8 cellular contexts compared by ENCODE assay signal in genomic region chr6:109093732-109094131, GRCh38. TPM values are rescaled to one million over a fixed set of nuclear protein-coding genes. Genes with fewer than 3 reads are reported as not detected.
DNase-seq lines count a peak whose midpoint lies in the region; ATAC-seq and TF ChIP-seq lines count a peak whose summit lies in the region.

No MANE protein-coding gene starts in this region.

- H4K91ac ChIP-seq in IMR-90 (ENCODE audit: insufficient read depth, low read depth, low read length), result no peak overlapping the region

- no peak overlapping the region for H2BK5ac ChIP-seq in IMR-90 (ENCODE audit: low read depth, low read length, poor library complexity, severe bottlenecking)

- H3K23ac ChIP-seq in IMR-90 (ENCODE audit: low read depth, low read length), result peak overlapping the region; percentile 92; the same call in 1 of the 2 replicates

- peak overlapping the region; percentile 100 for H3K4me2 ChIP-seq in IMR-90 (ENCODE audit: low read depth, low read length)

- BruUV-seq in IMR-90 (replicated peaks; lab: Mats Ljungman, UMichigan), result no TSS peak

- peaks cover 3% of the 10 kb centered on the region; the same call in 1 of the 2 replicates for H3K4me1 ChIP-seq in IMR-90 (ENCODE audit: control insufficient read depth, insufficient read depth, low read length)
- H3K4me1 ChIP-seq in thymus (ENCODE audit: control insufficient read depth, insufficient read depth, low read length), result peaks cover 7% of the 10 kb centered on the region

- no peak overlapping the region for H2BK20ac ChIP-seq in IMR-90 (ENCODE audit: low read depth, low read length)

- H3K27ac ChIP-seq in IMR-90 (ENCODE audit: insufficient read depth, low read length), result no peak overlapping the region
- no peak overlapping the region for H3K27ac ChIP-seq in thymus (ENCODE audit: low read depth)

- H3K56ac ChIP-seq in IMR-90 (ENCODE audit: extremely low read depth, insufficient read depth, low read length), result peak overlapping the region; percentile 57; the same call in 1 of the 2 replicates

- H3K79me1 ChIP-seq in IMR-90 (ENCODE audit: low read depth in 1 of 2, low read length in 2 of 2), result peaks cover 36 to 66% of the 10 kb centered on the region in 2 experiments

- TF ChIP-seq RAD21 in IMR-90 (IDR thresholded peaks at IDR 0.05; ENCODE audit: low read length), result no peak

- H3K9me3 ChIP-seq in IMR-90 (ENCODE audit: control insufficient read depth, insufficient read depth, low read length) (no peaks in the 10 kb centered on the region), thymus (ENCODE audit: control insufficient read depth) (no peaks in the 10 kb centered on the region)

- POLR2A ChIA-PET in BJ (lab: Charles Lee) (interaction anchor here (0.6 kb wide), 2 partner anchors 293 to 1167 kb away, joined by 3 to 16 read pairs; no protein-coding TSS in a partner anchor), IMR-90 (lab: Charles Lee; ENCODE audit: unreplicated experiment) (interaction anchor here (0.5 to 0.9 kb wide), 4 partner anchors 14 to 534 kb away, joined by 3 read pairs; no protein-coding TSS in a partner anchor)

- H2BK120ac ChIP-seq in IMR-90 (ENCODE audit: low read depth, low read length), result no peak overlapping the region

- H3K18ac ChIP-seq in IMR-90 (ENCODE audit: low read depth, low read length), result no peak overlapping the region

- H2AK5ac ChIP-seq in IMR-90 (ENCODE audit: low read depth, low read length), result no peak overlapping the region

- H2AK9ac ChIP-seq in IMR-90 (replicated peaks; ENCODE audit: low read depth, low read length, poor library complexity), result no peak overlapping the region

- DNase-seq in BJ (ENCODE audit: low read depth) (no peak), IMR-90 (peak; percentile 14), astrocyte of the cerebellum (ENCODE audit: low read depth) (no peak), left kidney (ENCODE audit: low read depth, low spot score) (peak; percentile 36), NCI-H2196 treated with DMSO at 0.1 percent for 48 hours (lab: John Stamatoyannopoulos, UW; ENCODE audit: unreplicated experiment) (no peak), NCI-H446 treated with DMSO at 0.1 percent for 48 hours (lab: John Stamatoyannopoulos, UW) (no peak)
- DNase-seq in stimulated activated CD4-positive, alpha-beta T cell treated with anti-CD3 and anti-CD28 coated beads, Interleukin-1b, Interleukin-23, amount 100 ng/mL, for 48 hours, result no peak

- in situ Hi-C loops in IMR-90 (cut with MboI; ENCODE audit: low sequenced_read_pairs) (no loop called here), astrocyte of the cerebellum (cut with HindIII; ENCODE audit: low sequenced_read_pairs) (no loop called here)

- dilution Hi-C loops in IMR-90 (cut with HindIII; ENCODE audit: low sequenced_read_pairs, unreplicated experiment), result no loop called here

- peak overlapping the region; percentile 11 for H2AFZ ChIP-seq in IMR-90 (replicated peaks; ENCODE audit: low read length, poor library complexity)

- no peaks in the 10 kb centered on the region for H3K36me3 ChIP-seq in BJ (ENCODE audit: control insufficient read depth, insufficient read depth, low read length)
- no peaks in the 10 kb centered on the region for H3K36me3 ChIP-seq in IMR-90 (ENCODE audit: control insufficient read depth, insufficient read depth, low read length)
- no peaks in the 10 kb centered on the region for H3K36me3 ChIP-seq in thymus (ENCODE audit: control insufficient read depth, insufficient read depth)

- no peak overlapping the region for H3K4ac ChIP-seq in IMR-90 (ENCODE audit: low read depth, low read length)

- no peak overlapping the region; the same call in 1 of the 2 replicates for H3K14ac ChIP-seq in IMR-90 (replicated peaks; ENCODE audit: low read depth, low read length)

- H3K9ac ChIP-seq in IMR-90 (ENCODE audit: low read depth, low read length), result peak overlapping the region; percentile 52

- no peak overlapping the region for H4K5ac ChIP-seq in IMR-90 (ENCODE audit: low read depth, low read length)

- peaks cover 5% of the 10 kb centered on the region; the same call in 1 of the 2 replicates for H3K9me1 ChIP-seq in IMR-90 (ENCODE audit: insufficient read depth, low read length)

- no peak overlapping the region for H2BK15ac ChIP-seq in IMR-90 (ENCODE audit: low read depth, low read length)

- TF ChIP-seq CTCF in BJ (IDR thresholded peaks at IDR 0.05; ENCODE audit: insufficient read depth, low read depth, low read length) (no peak), IMR-90 (conservative IDR thresholded peaks at IDR 0.05; ENCODE audit: low read depth, low read length) (no peak), astrocyte of the cerebellum (IDR thresholded peaks at IDR 0.05; ENCODE audit: low read depth, low read length, missing control alignments) (no peak)

- peaks cover 7% of the 10 kb centered on the region; the same call in 1 of the 2 replicates for H4K20me1 ChIP-seq in IMR-90 (ENCODE audit: insufficient read depth, low read length)

- intact Hi-C loops in IMR-90 (cut with micrococcal nuclease), result loop anchor here (5.0 kb wide), 1 partner anchor 389 kb away; the partner anchor contains the start of gene ZBTB24

- CTCF ChIA-PET in BJ (lab: Yijun Ruan, JAX) (interaction anchor here (0.6 to 1.1 kb wide), 3 partner anchors 9 to 1978 kb away, joined by 3 read pairs; no protein-coding TSS in a partner anchor), IMR-90 (lab: Yijun Ruan, JAX) (interaction anchor here (0.7 to 1.6 kb wide), 2 partner anchors 20 to 943 kb away, joined by 3 to 4 read pairs; no protein-coding TSS in a partner anchor)

- no peak for ATAC-seq in IMR-90 (ENCODE audit: low read depth)

- WGBS in IMR-90 (ENCODE audit: extremely low coverage in 2 of 2, insufficient read length in 1 of 2), 2 experiments, result 0% methylated on average over 1 of the region's 9 CpGs; no CpG with 5 or more reads in 1 of the 2 experiments
- under 1% methylated on average over 9 of the region's 9 CpGs for WGBS in thymus

- no peak for TF ChIP-seq POLR2A in IMR-90 (IDR thresholded peaks at IDR 0.05; ENCODE audit: low read depth, low read length)

- no peak overlapping the region for H4K8ac ChIP-seq in IMR-90 (ENCODE audit: low read depth in 2 of 2, low read length in 2 of 2)

- H3K27me3 ChIP-seq in BJ (ENCODE audit: control insufficient read depth, insufficient read depth, low read length) (no peaks in the 10 kb centered on the region), IMR-90 (ENCODE audit: control insufficient read depth, insufficient read depth, low read length) (no peaks in the 10 kb centered on the region), thymus (ENCODE audit: control insufficient read depth, insufficient read depth) (no peaks in the 10 kb centered on the region)

- H3K4me3 ChIP-seq in BJ (ENCODE audit: low read depth, low read length) (peak overlapping the region; percentile 84), IMR-90 (ENCODE audit: insufficient read depth, low read depth, low read length) (peak overlapping the region; percentile 76), astrocyte of the cerebellum (ENCODE audit: low read depth, low read length) (peak overlapping the region; percentile 79), thymus (ENCODE audit: low read length) (peak overlapping the region; percentile 67)

TF ChIP-seq in IMR-90, 13 proteins besides CTCF, POLR2A, EP300 and RAD21:
- no peak for TF ChIP-seq ELK1 (IDR thresholded peaks at IDR 0.05; ENCODE audit: borderline replicate concordance, low read depth, low read length)
- TF ChIP-seq BHLHE40 (IDR thresholded peaks at IDR 0.05; ENCODE audit: low read depth, low read length), result no peak
- no peak for TF ChIP-seq MAFK (IDR thresholded peaks at IDR 0.05; ENCODE audit: low read depth, low read length)
- TF ChIP-seq MAZ (IDR thresholded peaks at IDR 0.05; ENCODE audit: borderline replicate concordance, low read depth, low read length), result no peak
- TF ChIP-seq CEBPB (IDR thresholded peaks at IDR 0.05; ENCODE audit: low read depth, low read length), result no peak
- no peak for TF ChIP-seq CHD1 (IDR thresholded peaks at IDR 0.05; ENCODE audit: low read depth, low read length)
- TF ChIP-seq, protein P1, sequence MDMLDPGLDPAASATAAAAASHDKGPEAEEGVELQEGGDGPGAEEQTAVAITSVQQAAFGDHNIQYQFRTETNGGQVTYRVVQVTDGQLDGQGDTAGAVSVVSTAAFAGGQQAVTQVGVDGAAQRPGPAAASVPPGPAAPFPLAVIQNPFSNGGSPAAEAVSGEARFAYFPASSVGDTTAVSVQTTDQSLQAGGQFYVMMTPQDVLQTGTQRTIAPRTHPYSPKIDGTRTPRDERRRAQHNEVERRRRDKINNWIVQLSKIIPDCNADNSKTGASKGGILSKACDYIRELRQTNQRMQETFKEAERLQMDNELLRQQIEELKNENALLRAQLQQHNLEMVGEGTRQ (IDR thresholded peaks at IDR 0.05; ENCODE audit: low read depth, low read length), result no peak
- TF ChIP-seq RCOR1 (IDR thresholded peaks at IDR 0.05; ENCODE audit: insufficient replicate concordance, low read length), result no peak
- TF ChIP-seq RFX5 (IDR thresholded peaks at IDR 0.05; ENCODE audit: low read depth, low read length), result no peak
- TF ChIP-seq NFE2L2 (IDR thresholded peaks at IDR 0.05; ENCODE audit: low read depth, low read length), result no peak

RNA-seq across cellular contexts. Expression of gene SESN1, which starts 0.9 kb away (rescaled TPM):
- polyA plus RNA-seq in BJ (2011; rRNA removed) (9.1 and 17.4 TPM in 2 replicates), IMR-90 (2012; rRNA removed) (8.0 and 9.7 TPM in 2 replicates), thymus (76.9 TPM)
- 8.3 and 11.0 TPM in 2 replicates for polyA minus RNA-seq in BJ (2011; rRNA and poly(A)+ RNA removed)
- 16.7 and 18.6 TPM in 2 replicates for total RNA-seq in IMR-90 (2012; rRNA removed)
- polyA plus RNA-seq in IMR-90 (2012; cell fraction: cytosol; rRNA removed), result 2.1 and 3.0 TPM in 2 replicates
- 3.6 and 25.8 TPM in 2 replicates for polyA plus RNA-seq in IMR-90 (2012; cell fraction: nucleus; rRNA removed; ENCODE audit: low replicate concordance)

RNA-seq across cellular contexts. Expression of gene CEP57L1, which starts 1.6 kb away (rescaled TPM):
- polyA plus RNA-seq in BJ (2011; rRNA removed) (11.2 and 16.8 TPM in 2 replicates), IMR-90 (2012; rRNA removed) (10.3 and 11.2 TPM in 2 replicates), thymus (9.9 TPM)
- 9.1 and 9.9 TPM in 2 replicates for polyA minus RNA-seq in BJ (2011; rRNA and poly(A)+ RNA removed)
- total RNA-seq in IMR-90 (2012; rRNA removed), result 21.9 and 28.3 TPM in 2 replicates
- polyA plus RNA-seq in IMR-90 (2012; cell fraction: cytosol; rRNA removed), result 2.8 and 5.8 TPM in 2 replicates
- polyA plus RNA-seq in IMR-90 (2012; cell fraction: nucleus; rRNA removed; ENCODE audit: low replicate concordance), result 2.5 and 11.0 TPM in 2 replicates

Comparison
In these comparisons a context has a peak if more than half of its experiments do, and no peak if none do; other contexts are left out.
1. DNase-seq: peak in IMR-90 (single experiment) and left kidney (single experiment); none in BJ (single experiment), astrocyte of the cerebellum (single experiment), stimulated activated CD4-positive, alpha-beta T cell treated with anti-CD3 and anti-CD28 coated beads, Interleukin-1b, Interleukin-23, amount 100 ng/mL, for 48 hours (single experiment), NCI-H2196 treated with DMSO at 0.1 percent for 48 hours (single experiment) and NCI-H446 treated with DMSO at 0.1 percent for 48 hours (single experiment).
2. Peak in every context shown above with its lines, with median percentiles within 50 percentile points of each other: H3K4me3 ChIP-seq.